ENCODE assay signal across 1 cellular context in genomic region chr7:19118896-19119301, GRCh38.
A peak's percentile ranks its signal among the peaks of the same experiment; 100 is the strongest.
TF ChIP-seq lines count a peak whose summit lies in the region.

No MANE protein-coding gene starts in this region.

TF ChIP-seq in endothelial cell of umbilical vein, 7 proteins besides CTCF, POLR2A, EP300 and RAD21:
- TF ChIP-seq EZH2 (IDR thresholded peaks at IDR 0.05; ENCODE audit: borderline replicate concordance, low read depth, low read length, severe bottlenecking) (peak; percentile 84), MAX (IDR thresholded peaks at IDR 0.05; ENCODE audit: insufficient read depth, insufficient read length) (no peak)
